In the genomic region with DNA sequence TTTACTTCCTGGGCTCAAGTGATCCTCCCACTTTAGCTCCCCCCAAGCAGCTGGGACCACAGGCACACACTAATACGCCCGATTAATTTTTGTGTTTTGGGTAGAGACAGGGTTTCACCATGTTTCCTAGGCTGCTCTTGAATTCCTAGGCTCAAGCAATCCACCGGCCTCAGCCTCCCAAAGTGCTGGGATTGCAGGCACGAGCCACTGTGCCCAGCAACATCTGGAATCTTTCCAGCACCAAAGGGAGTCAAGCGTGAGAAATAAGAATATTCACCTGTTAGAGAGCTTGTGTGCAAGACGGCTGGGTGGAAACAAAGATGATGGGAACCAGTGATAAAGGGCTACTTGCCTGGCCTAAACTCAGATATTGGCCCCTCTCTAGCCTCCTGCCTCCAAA, we compare ENCODE assay signal across 22 cellular contexts. TPM values are rescaled to one million over a fixed set of nuclear protein-coding genes. Genes with fewer than 3 reads are reported as not detected.
DNase-seq lines count a peak whose midpoint lies in the region; ATAC-seq and TF ChIP-seq lines count a peak whose summit lies in the region.
"Had no signal": no experiment of that assay in that cellular context is flagged by ENCODE, and none has a peak within 500 bp of the region (broad histone marks: within the 10 kb centered on the region; RNA-seq: fewer than 3 reads in every experiment).

No MANE protein-coding gene starts in this region.

- H3K27ac ChIP-seq in BLaER1 (no peak overlapping the region), sigmoid colon (no peak overlapping the region)
- H3K27ac ChIP-seq: A549 had no signal

- no peak for TF ChIP-seq POLR2A in sigmoid colon (IDR thresholded peaks at IDR 0.05)

- TF ChIP-seq EP300 in sigmoid colon (IDR thresholded peaks at IDR 0.05), result no peak

- H3K4me2 ChIP-seq in BLaER1, result peak overlapping the region; percentile 26; the same call in 1 of the 2 replicates
- H3K4me2 ChIP-seq: A549 had no signal

- intact Hi-C loops in sigmoid colon (cut with DNase I), result no loop called here

- H3K27me3 ChIP-seq in BLaER1, result no peaks in the 10 kb centered on the region
- H3K27me3 ChIP-seq in sigmoid colon, result no peaks in the 10 kb centered on the region
- H3K27me3 ChIP-seq: BE2C had no signal

- ATAC-seq in HG03521 (IDR thresholded peaks at IDR 0.05; ENCODE audit: unreplicated experiment), result no peak
- ATAC-seq: A549 had no signal

- DNase-seq in DMS79 treated with DMSO at 0.1 percent for 48 hours (lab: John Stamatoyannopoulos, UW) (peak; percentile 75), kidney tubule cell (ENCODE audit: low spot score) (peak; percentile 31), sigmoid colon (peak; percentile 40), NCI-H2107 treated with DMSO at 0.1 percent for 48 hours (lab: John Stamatoyannopoulos, UW; ENCODE audit: unreplicated experiment) (no peak)
- DNase-seq in activated CD4-positive, alpha-beta T cell treated with anti-CD3 and anti-CD28 coated beads for 4 hours, result no peak
- DNase-seq: 8988T; ACHN; AML-193; BE2C; C1 segment of cervical spinal cord; Calu3; CD4-positive, alpha-beta memory T cell; COR-L47; GF-D8; GOT3; HFFc6 had no signal

- H3K4me3 ChIP-seq in BLaER1, result no peak overlapping the region
- H3K4me3 ChIP-seq in sigmoid colon, result no peak overlapping the region
- H3K4me3 ChIP-seq: A549, HAP-1 had no signal

- 75 to 89% methylated on average over 6 of the region's 6 CpGs for WGBS in sigmoid colon, 2 donors

- no peaks in the 10 kb centered on the region for H4K20me1 ChIP-seq in BLaER1

- TF ChIP-seq CTCF in sigmoid colon (IDR thresholded peaks at IDR 0.05), result no peak

- H3K36me3 ChIP-seq in BLaER1 (no peaks in the 10 kb centered on the region), sigmoid colon (no peaks in the 10 kb centered on the region)
- H3K36me3 ChIP-seq: BE2C, HAP-1 had no signal

- H3K4me1 ChIP-seq in BLaER1 (peaks cover 18% of the 10 kb centered on the region), sigmoid colon (no peaks in the 10 kb centered on the region)
- H3K4me1 ChIP-seq: BE2C, HAP-1 had no signal

- no peak overlapping the region for H3K9ac ChIP-seq in BLaER1

- H3K9me3 ChIP-seq in BLaER1 (no peaks in the 10 kb centered on the region), sigmoid colon (no peaks in the 10 kb centered on the region)
- H3K9me3 ChIP-seq: A549, BE2C, HAP-1 had no signal

RNA-seq across cellular contexts. Expression of a gene that starts 14.2 kb away (rescaled TPM):
- total RNA-seq in sigmoid colon, result not detected
- under 1 TPM in 1 of 3 donors, not detected in 2; 0.52 TPM for polyA plus RNA-seq in sigmoid colon
- total RNA-seq: Calu3, Daoy, G401, HFFc6 had no signal

RNA-seq across cellular contexts. Expression of a gene that starts 16.6 kb away (rescaled TPM):
- not detected for total RNA-seq in sigmoid colon
- under 1 TPM in 1 of 3 donors, not detected in 2; 0.17 TPM for polyA plus RNA-seq in sigmoid colon
- total RNA-seq: Calu3, Daoy had no signal

RNA-seq across cellular contexts. Expression of a gene that starts 22.2 kb away (rescaled TPM):
- total RNA-seq in sigmoid colon, result not detected
- under 1 TPM in 1 of 3 donors, not detected in 2; 0.16 TPM for polyA plus RNA-seq in sigmoid colon
- total RNA-seq: CD4-positive, alpha-beta memory T cell had no signal
- polyA plus RNA-seq: CD4-positive, alpha-beta memory T cell had no signal

RNA-seq across cellular contexts. Expression of a gene that starts 50.5 kb away (rescaled TPM):
- 100 to 1,000 TPM in 2 of 4 donors, 10 to 100 TPM in 2; 60.3 to 153 (median 84.5) TPM for total RNA-seq in sigmoid colon
- polyA plus RNA-seq in sigmoid colon, result 10 to 100 TPM; 30.5 to 67.7 (median 34.2) TPM

Comparison
In these comparisons a context has a peak if more than half of its experiments do, and no peak if none do; other contexts are left out.
1. DNase-seq: peak in DMS79 treated with DMSO at 0.1 percent for 48 hours (single experiment), kidney tubule cell (single experiment) and sigmoid colon (single experiment); none in NCI-H2107 treated with DMSO at 0.1 percent for 48 hours (single experiment) and activated CD4-positive, alpha-beta T cell treated with anti-CD3 and anti-CD28 coated beads for 4 hours (0 of 2).